9 cellular contexts compared by ENCODE assay signal in genomic region chr4:128379860-128380259, GRCh38.
A peak's percentile ranks its signal among the peaks of the same experiment; 100 is the strongest.
DNase-seq lines count a peak whose midpoint lies in the region; ATAC-seq and TF ChIP-seq lines count a peak whose summit lies in the region.
"Had no signal": no experiment of that assay in that cellular context is flagged by ENCODE, and none has a peak within 500 bp of the region (broad histone marks: within the 10 kb centered on the region; RNA-seq: fewer than 3 reads in every experiment).

No MANE protein-coding gene starts in this region.

- peaks cover 7% of the 10 kb centered on the region for H3K36me3 Mint-ChIP-seq in activated CD4-positive, alpha-beta memory T cell treated with anti-CD3 and anti-CD28 coated beads for 36 hours
- H3K36me3 Mint-ChIP-seq in activated CD4-positive, alpha-beta memory T cell treated with anti-CD3 and anti-CD28 coated beads, Interleukin-2, amount 10 ng/mL, durations not matched to agents 7 days and 5 days (ENCODE audit: low read depth) = peaks cover 2% of the 10 kb centered on the region
- H3K36me3 Mint-ChIP-seq in activated T-cell treated with anti-CD3 and anti-CD28 coated beads, Interleukin-2, amount 50 U/mL, for 4 hours (ENCODE audit: insufficient read depth) = peaks cover 2% of the 10 kb centered on the region

- TF ChIP-seq CTCF in breast epithelium (IDR thresholded peaks at IDR 0.05) = peak in 2 of 3 donors; percentile 23 to 26
- TF ChIP-seq CTCF in lower lobe of right lung (IDR thresholded peaks at IDR 0.05) = peak; percentile 52

- no peak overlapping the region for H3K4me3 Mint-ChIP-seq in activated CD4-positive, alpha-beta memory T cell treated with anti-CD3 and anti-CD28 coated beads for 36 hours
- no peak overlapping the region for H3K4me3 Mint-ChIP-seq in activated CD4-positive, alpha-beta memory T cell treated with anti-CD3 and anti-CD28 coated beads, Interleukin-2, amount 10 ng/mL, durations not matched to agents 7 days and 5 days
- H3K4me3 Mint-ChIP-seq in activated T-cell treated with anti-CD3 and anti-CD28 coated beads, Interleukin-2, amount 50 U/mL, for 4 hours = no peak overlapping the region

- no peaks in the 10 kb centered on the region for H3K36me3 ChIP-seq in breast epithelium
- H3K36me3 ChIP-seq in lower lobe of right lung = no peaks in the 10 kb centered on the region
- H3K36me3 ChIP-seq: ovary had no signal

- intact Hi-C loops in activated CD4-positive, alpha-beta memory T cell treated with anti-CD3 and anti-CD28 coated beads for 36 hours (cut with micrococcal nuclease) = no loop called here
- intact Hi-C loops in breast epithelium (cut with DNase I; ENCODE audit: low total_unique reads) = no loop called here
- intact Hi-C loops in lower lobe of right lung (cut with DNase I) = no loop called here
- intact Hi-C loops in posterior vena cava (cut with DNase I) = loop anchor here in 1 of 2 donors (10.0 kb wide), 1 partner anchor 85 kb away; no protein-coding TSS in a partner anchor

- H3K4me1 ChIP-seq in breast epithelium (no peaks in the 10 kb centered on the region), lower lobe of right lung (no peaks in the 10 kb centered on the region)

- H3K9me3 ChIP-seq in breast epithelium (peaks cover 0 to 6% of the 10 kb centered on the region in 2 donors), lower lobe of right lung (no peaks in the 10 kb centered on the region)
- H3K9me3 ChIP-seq: ovary had no signal

- no peak overlapping the region for H3K27ac ChIP-seq in breast epithelium
- no peak overlapping the region for H3K27ac ChIP-seq in lower lobe of right lung
- H3K27ac ChIP-seq: ovary had no signal

- CTCF ChIA-PET in activated CD4-positive, alpha-beta memory T cell treated with anti-CD3 and anti-CD28 coated beads for 36 hours (lab: Charles Lee) = interaction anchor here (1.0 kb wide), 1 partner anchor 188 kb away, joined by 3 read pairs; no protein-coding TSS in a partner anchor
- CTCF ChIA-PET in activated CD4-positive, alpha-beta memory T cell treated with anti-CD3 and anti-CD28 coated beads, Interleukin-2, amount 10 ng/mL, durations not matched to agents 7 days and 5 days (lab: Charles Lee) = interaction anchor here (0.6 kb wide), 1 partner anchor 184 kb away, joined by 3 read pairs; no protein-coding TSS in a partner anchor

- ATAC-seq in lower lobe of right lung = peak; percentile 56 to 68
- no peak for ATAC-seq in activated T-cell treated with anti-CD3 and anti-CD28 coated beads, Interleukin-2, amount 50 U/mL, for 4 hours

- no peaks in the 10 kb centered on the region for H3K27me3 Mint-ChIP-seq in activated CD4-positive, alpha-beta memory T cell treated with anti-CD3 and anti-CD28 coated beads for 36 hours
- H3K27me3 Mint-ChIP-seq in activated CD4-positive, alpha-beta memory T cell treated with anti-CD3 and anti-CD28 coated beads, Interleukin-2, amount 10 ng/mL, durations not matched to agents 7 days and 5 days = no peaks in the 10 kb centered on the region
- no peaks in the 10 kb centered on the region for H3K27me3 Mint-ChIP-seq in activated T-cell treated with anti-CD3 and anti-CD28 coated beads, Interleukin-2, amount 50 U/mL, for 4 hours (ENCODE audit: low read depth)

- H3K9me3 Mint-ChIP-seq in activated CD4-positive, alpha-beta memory T cell treated with anti-CD3 and anti-CD28 coated beads for 36 hours = peaks cover 17% of the 10 kb centered on the region
- peaks cover 10% of the 10 kb centered on the region for H3K9me3 Mint-ChIP-seq in activated CD4-positive, alpha-beta memory T cell treated with anti-CD3 and anti-CD28 coated beads, Interleukin-2, amount 10 ng/mL, durations not matched to agents 7 days and 5 days
- H3K9me3 Mint-ChIP-seq in activated T-cell treated with anti-CD3 and anti-CD28 coated beads, Interleukin-2, amount 50 U/mL, for 4 hours = peaks cover 9% of the 10 kb centered on the region

- peak; percentile 25 for DNase-seq in activated CD4-positive, alpha-beta memory T cell treated with anti-CD3 and anti-CD28 coated beads for 36 hours
- DNase-seq in activated CD4-positive, alpha-beta memory T cell treated with anti-CD3 and anti-CD28 coated beads, Interleukin-2, amount 10 ng/mL, durations not matched to agents 7 days and 5 days = no peak
- DNase-seq in M059J (ENCODE audit: low read depth) (peak; percentile 43), breast epithelium (ENCODE audit: low spot score in 2 of 2) (no peak), lower lobe of right lung (peak; percentile 49), posterior vena cava (ENCODE audit: low spot score) (no peak), NCI-H2029 treated with DMSO at 0.1 percent for 48 hours (lab: John Stamatoyannopoulos, UW) (no peak)
- no peak for DNase-seq in activated T-cell treated with anti-CD3 and anti-CD28 coated beads, Interleukin-2, amount 50 U/mL, for 4 hours

- no peak for TF ChIP-seq POLR2A in breast epithelium (IDR thresholded peaks at IDR 0.05)

- H3K4me1 Mint-ChIP-seq in activated CD4-positive, alpha-beta memory T cell treated with anti-CD3 and anti-CD28 coated beads for 36 hours (ENCODE audit: low read depth) = no peaks in the 10 kb centered on the region
- H3K4me1 Mint-ChIP-seq in activated CD4-positive, alpha-beta memory T cell treated with anti-CD3 and anti-CD28 coated beads, Interleukin-2, amount 10 ng/mL, durations not matched to agents 7 days and 5 days = no peaks in the 10 kb centered on the region
- peaks cover 2% of the 10 kb centered on the region for H3K4me1 Mint-ChIP-seq in activated T-cell treated with anti-CD3 and anti-CD28 coated beads, Interleukin-2, amount 50 U/mL, for 4 hours (ENCODE audit: low read depth)

- POLR2A ChIA-PET in activated CD4-positive, alpha-beta memory T cell treated with anti-CD3 and anti-CD28 coated beads for 36 hours (lab: Charles Lee) = no interaction called here
- POLR2A ChIA-PET in activated CD4-positive, alpha-beta memory T cell treated with anti-CD3 and anti-CD28 coated beads, Interleukin-2, amount 10 ng/mL, durations not matched to agents 7 days and 5 days (lab: Charles Lee) = no interaction called here

- H3K4me3 ChIP-seq in breast epithelium = no peak overlapping the region
- no peak overlapping the region for H3K4me3 ChIP-seq in lower lobe of right lung
- H3K4me3 ChIP-seq: ovary had no signal

- H3K27me3 ChIP-seq in breast epithelium (no peaks in the 10 kb centered on the region), lower lobe of right lung (ENCODE audit: low read depth) (no peaks in the 10 kb centered on the region)
- H3K27me3 ChIP-seq: ovary had no signal

- no peak overlapping the region for H3K27ac Mint-ChIP-seq in activated CD4-positive, alpha-beta memory T cell treated with anti-CD3 and anti-CD28 coated beads for 36 hours
- H3K27ac Mint-ChIP-seq in activated CD4-positive, alpha-beta memory T cell treated with anti-CD3 and anti-CD28 coated beads, Interleukin-2, amount 10 ng/mL, durations not matched to agents 7 days and 5 days = no peak overlapping the region

Comparison
In these comparisons a context has a peak if more than half of its experiments do, and no peak if none do; other contexts are left out.
1. DNase-seq: peak in activated CD4-positive, alpha-beta memory T cell treated with anti-CD3 and anti-CD28 coated beads for 36 hours (single experiment), M059J (single experiment) and lower lobe of right lung (single experiment); none in activated CD4-positive, alpha-beta memory T cell treated with anti-CD3 and anti-CD28 coated beads, Interleukin-2, amount 10 ng/mL, durations not matched to agents 7 days and 5 days (single experiment), breast epithelium (0 of 2), posterior vena cava (single experiment), activated T-cell treated with anti-CD3 and anti-CD28 coated beads, Interleukin-2, amount 50 U/mL, for 4 hours (single experiment) and NCI-H2029 treated with DMSO at 0.1 percent for 48 hours (single experiment).
2. ATAC-seq: peak in lower lobe of right lung (2 of 2); none in activated T-cell treated with anti-CD3 and anti-CD28 coated beads, Interleukin-2, amount 50 U/mL, for 4 hours (0 of 2).